8 cellular contexts compared by ENCODE assay signal in genomic region chr6:18122128-18123093, GRCh38. TPM values are rescaled to one million over a fixed set of nuclear protein-coding genes. Genes with fewer than 3 reads are reported as not detected.
DNase-seq lines count a peak whose midpoint lies in the region; ATAC-seq and TF ChIP-seq lines count a peak whose summit lies in the region.

Gene NHLRC1 (minus strand): TSS chr6:18122677. CDS start chr6:18122606, 71 bp downstream.

- ATAC-seq in GM21528 (IDR thresholded peaks at IDR 0.05; ENCODE audit: low FRiP score, unreplicated experiment) (peak; percentile 97), upper lobe of right lung (peak; percentile 100)

- H3K4me3 Mint-ChIP-seq in IgD-negative memory B cell = peak within 1 kb of the TSS; percentile 74 to 95 (median 90)
- peak within 1 kb of the TSS; percentile 72 for H3K4me3 Mint-ChIP-seq in T-helper 1 cell treated with Interleukin-12 subunit alpha and Interleukin-12 subunit beta and Interleukin-4 antibody, amounts not matched to agents 30 μg/mL and 1 μg/mL, for 36 hours

- H3K36me3 ChIP-seq in right atrium auricular region (no peaks in the 10 kb centered on the region), prostate gland (no peaks in the 10 kb centered on the region), upper lobe of right lung (no peaks in the 10 kb centered on the region)

- peak within 1 kb of the TSS; percentile 63 to 64 for H3K27ac ChIP-seq in right atrium auricular region
- H3K27ac ChIP-seq in prostate gland = peak within 1 kb of the TSS; percentile 3 to 35
- peak within 1 kb of the TSS; percentile 79 for H3K27ac ChIP-seq in upper lobe of right lung

- DNase-seq in DMS53 (lab: John Stamatoyannopoulos, UW) = peak; percentile 97
- DNase-seq in anterior cingulate cortex (lab: John Stamatoyannopoulos, UW) = peak; percentile 6 to 91 (median 78)
- peak; percentile 96 for DNase-seq in right atrium auricular region (ENCODE audit: low spot score)
- DNase-seq in prostate gland (ENCODE audit: low spot score) = peak; percentile 82
- DNase-seq in upper lobe of right lung = peak; percentile 96

- H3K4me3 ChIP-seq in right atrium auricular region = peak within 1 kb of the TSS; percentile 44 to 62
- peak within 1 kb of the TSS; percentile 37 to 41 for H3K4me3 ChIP-seq in prostate gland
- H3K4me3 ChIP-seq in upper lobe of right lung = peak within 1 kb of the TSS; percentile 62

- peaks cover 0 to 14% of the 10 kb centered on the region in 2 donors for H3K4me1 ChIP-seq in right atrium auricular region
- H3K4me1 ChIP-seq in prostate gland (replicated peaks) = no peaks in the 10 kb centered on the region
- peaks cover 7% of the 10 kb centered on the region for H3K4me1 ChIP-seq in upper lobe of right lung

- no peaks in the 10 kb centered on the region for H3K36me3 Mint-ChIP-seq in IgD-negative memory B cell
- no peaks in the 10 kb centered on the region for H3K36me3 Mint-ChIP-seq in T-helper 1 cell treated with Interleukin-12 subunit alpha and Interleukin-12 subunit beta and Interleukin-4 antibody, amounts not matched to agents 30 μg/mL and 1 μg/mL, for 36 hours (ENCODE audit: low read depth)

- 29% methylated on average over 47 of the region's 82 CpGs for WGBS in prostate gland

- no peaks in the 10 kb centered on the region for H3K9me3 ChIP-seq in right atrium auricular region
- no peaks in the 10 kb centered on the region for H3K9me3 ChIP-seq in prostate gland
- H3K9me3 ChIP-seq in upper lobe of right lung = no peaks in the 10 kb centered on the region

- intact Hi-C loops in prostate gland (cut with DNase I) (loop anchor here (2.0 to 10.0 kb wide), 3 partner anchors 136 to 528 kb away; partner anchors contain the start of gene KIF13A), upper lobe of right lung (cut with DNase I) (no loop called here)

- peak within 1 kb of the TSS in 2 of 3 donors; percentile 78 to 91 for H3K27ac Mint-ChIP-seq in IgD-negative memory B cell
- peak within 1 kb of the TSS; percentile 2 for H3K27ac Mint-ChIP-seq in T-helper 1 cell treated with Interleukin-12 subunit alpha and Interleukin-12 subunit beta and Interleukin-4 antibody, amounts not matched to agents 30 μg/mL and 1 μg/mL, for 36 hours

- TF ChIP-seq CTCF in right atrium auricular region (IDR thresholded peaks at IDR 0.05) = peak; percentile 79 to 98
- TF ChIP-seq CTCF in prostate gland (IDR thresholded peaks at IDR 0.05) = peak; percentile 87 to 98 (median 96)
- TF ChIP-seq CTCF in upper lobe of right lung (IDR thresholded peaks at IDR 0.05) = peak; percentile 92

- no peaks in the 10 kb centered on the region for H3K27me3 Mint-ChIP-seq in IgD-negative memory B cell
- peaks cover 63% of the 10 kb centered on the region for H3K27me3 Mint-ChIP-seq in T-helper 1 cell treated with Interleukin-12 subunit alpha and Interleukin-12 subunit beta and Interleukin-4 antibody, amounts not matched to agents 30 μg/mL and 1 μg/mL, for 36 hours (ENCODE audit: low read depth)

- H3K9me3 Mint-ChIP-seq in IgD-negative memory B cell = peaks cover 0 to 2% (median 0%) of the 10 kb centered on the region in 3 donors
- no peaks in the 10 kb centered on the region for H3K9me3 Mint-ChIP-seq in T-helper 1 cell treated with Interleukin-12 subunit alpha and Interleukin-12 subunit beta and Interleukin-4 antibody, amounts not matched to agents 30 μg/mL and 1 μg/mL, for 36 hours

- peak; percentile 53 for TF ChIP-seq POLR2A in prostate gland (IDR thresholded peaks at IDR 0.05)

- peaks cover 0 to 7% (median 6%) of the 10 kb centered on the region in 3 donors for H3K4me1 Mint-ChIP-seq in IgD-negative memory B cell
- H3K4me1 Mint-ChIP-seq in T-helper 1 cell treated with Interleukin-12 subunit alpha and Interleukin-12 subunit beta and Interleukin-4 antibody, amounts not matched to agents 30 μg/mL and 1 μg/mL, for 36 hours (ENCODE audit: low read depth) = peaks cover 5% of the 10 kb centered on the region

- no peaks in the 10 kb centered on the region for H3K27me3 ChIP-seq in right atrium auricular region
- no peaks in the 10 kb centered on the region for H3K27me3 ChIP-seq in prostate gland (replicated peaks; ENCODE audit: insufficient read depth)
- no peaks in the 10 kb centered on the region for H3K27me3 ChIP-seq in upper lobe of right lung

RNA-seq across cellular contexts. Expression of gene NHLRC1, which starts in this region (rescaled TPM):
- polyA plus RNA-seq in IgD-negative memory B cell = 0.40 TPM
- 1 to 10 TPM; 1.8 to 2.4 TPM for total RNA-seq in right atrium auricular region
- total RNA-seq in prostate gland = 1 to 10 TPM; 2.7 to 4.8 TPM
- total RNA-seq in upper lobe of right lung = 2.3 TPM

Comparison
In these comparisons a context has a peak if more than half of its experiments do, and no peak if none do; other contexts are left out.
1. Peak in every context shown above with its lines: DNase-seq, ATAC-seq, H3K4me3 ChIP-seq and H3K27ac ChIP-seq.
2. H3K27ac ChIP-seq: peak in every context shown above with its lines; median percentile 79 in upper lobe of right lung; 64 in right atrium auricular region; 19 in prostate gland.